14 cellular contexts compared by ENCODE assay signal in genomic region chr7:26195182-26195581, GRCh38. TPM values are rescaled to one million over a fixed set of nuclear protein-coding genes. Genes with fewer than 3 reads are reported as not detected.
DNase-seq lines count a peak whose midpoint lies in the region; ATAC-seq and TF ChIP-seq lines count a peak whose summit lies in the region.
"Had no signal": no experiment of that assay in that cellular context is flagged by ENCODE, and none has a peak within 500 bp of the region (broad histone marks: within the 10 kb centered on the region; RNA-seq: fewer than 3 reads in every experiment).

No MANE protein-coding gene starts in this region.

- POLR2A ChIA-PET in CD4-positive, alpha-beta T cell (lab: Charles Lee), result interaction anchor here (0.9 to 13.0 kb wide), 10 partner anchors 9 to 116 kb away, joined by 3 to 183 read pairs (median 6); partner anchors contain the start of gene NFE2L3
- POLR2A ChIA-PET in HCT116 (lab: Charles Lee), result interaction anchor here (0.6 to 1.3 kb wide), 3 partner anchors 37 to 112 kb away, joined by 3 to 5 read pairs (median 4); no protein-coding TSS in a partner anchor

- H4K20me1 ChIP-seq in HCT116 (ENCODE audit: insufficient read depth), result peaks cover 91% of the 10 kb centered on the region

- CTCF ChIA-PET in CD4-positive, alpha-beta T cell (lab: Charles Lee), result interaction anchor here (0.7 to 4.5 kb wide), 5 partner anchors 43 to 301 kb away, joined by 3 to 30 read pairs (median 4); partner anchors contain the start of gene NFE2L3
- CTCF ChIA-PET in HCT116 (lab: Charles Lee), result interaction anchor here (1.2 kb wide), 1 partner anchor 302 kb away, joined by 4 read pairs; no protein-coding TSS in a partner anchor

- H3K4me1 ChIP-seq in HCT116 (ENCODE audit: control insufficient read depth in 1 of 2, insufficient read depth in 2 of 2, low read length in 2 of 2), result peaks cover 0 to 15% of the 10 kb centered on the region in 2 experiments; a peak in 2 of 4 replicates

- peaks cover 83 to 90% of the 10 kb centered on the region in 2 experiments for H3K36me3 ChIP-seq in HCT116 (ENCODE audit: control insufficient read depth in 1 of 2, insufficient read depth in 2 of 2, low read length in 2 of 2)

- peak overlapping the region; percentile 78 for H3K4me3 Mint-ChIP-seq in CD4-positive, alpha-beta T cell
- no peak overlapping the region for H3K4me3 Mint-ChIP-seq in mesothelial cell of epicardium
- H3K4me3 Mint-ChIP-seq in CD14-positive monocyte, result no peak overlapping the region

- no peaks in the 10 kb centered on the region for H3K9me2 ChIP-seq in HCT116 (ENCODE audit: insufficient read depth)

- TF ChIP-seq CTCF in CD4-positive, alpha-beta T cell (IDR thresholded peaks at IDR 0.05), result no peak
- TF ChIP-seq CTCF in HCT116 (IDR thresholded peaks at IDR 0.05 in 2 of 3, conservative IDR thresholded peaks at IDR 0.05 in 1 of 3; ENCODE audit: borderline replicate concordance in 1 of 3, insufficient read depth in 1 of 3, low read depth in 2 of 3, low read length in 2 of 3) (no peak), mesothelial cell of epicardium (IDR thresholded peaks at IDR 0.05; ENCODE audit: unreplicated experiment) (no peak), CD14-positive monocyte (IDR thresholded peaks at IDR 0.05) (no peak), omental fat pad (IDR thresholded peaks at IDR 0.05) (no peak)

- no TSS peak for BruUV-seq in HCT116 (replicated peaks; lab: Mats Ljungman, UMichigan)

- intact Hi-C loops in CD4-positive, alpha-beta T cell (cut with DNase I, micrococcal nuclease), result loop anchor here (2.0 to 10.0 kb wide), 3 partner anchors 42 to 970 kb away; partner anchors contain the start of genes HOXA9 (in 1 of the 2) and NFE2L3 (in 1 of the 2)
- intact Hi-C loops in HCT116 (cut with micrococcal nuclease) (no loop called here), CD14-positive monocyte (cut with micrococcal nuclease) (loop anchor here (5.0 to 10.0 kb wide), 5 partner anchors 38 to 303 kb away; no protein-coding TSS in a partner anchor)

- H3K27me3 ChIP-seq in CD4-positive, alpha-beta T cell (ENCODE audit: control insufficient read depth, insufficient read depth, low read length), result no peaks in the 10 kb centered on the region
- no peaks in the 10 kb centered on the region for H3K27me3 ChIP-seq in HCT116 (ENCODE audit: insufficient read depth, low read length)
- H3K27me3 ChIP-seq: gastroesophageal sphincter had no signal

- H3K27ac ChIP-seq in CD4-positive, alpha-beta T cell (ENCODE audit: low read depth, low read length), result no peak overlapping the region
- no peak overlapping the region for H3K27ac ChIP-seq in HCT116 (ENCODE audit: low read depth, low read length)

- no peak overlapping the region for H3K9ac ChIP-seq in HCT116 (ENCODE audit: low read length)

- no peak for TF ChIP-seq POLR2A in HCT116 (IDR thresholded peaks at IDR 0.05; ENCODE audit: borderline replicate concordance, extremely low read depth, insufficient read depth, insufficient read length)

- H3K9me3 Mint-ChIP-seq in CD4-positive, alpha-beta T cell, result no peaks in the 10 kb centered on the region
- no peaks in the 10 kb centered on the region for H3K9me3 Mint-ChIP-seq in activated naive CD4-positive, alpha-beta T cell treated with anti-CD3 and anti-CD28 coated beads, Interleukin-2, amount 50 U/mL, for 72 hours
- H3K9me3 Mint-ChIP-seq in mesothelial cell of epicardium (no peaks in the 10 kb centered on the region), CD14-positive monocyte (peaks cover 0 to 2% (median 0%) of the 10 kb centered on the region in 7 donors)

- DNase-seq in CD4-positive, alpha-beta T cell, result no peak
- DNase-seq in HCT116 (ENCODE audit: low read depth, low spot score) (no peak), mesothelial cell of epicardium (ENCODE audit: low spot score in 2 of 2, unreplicated experiment in 2 of 2) (no peak), CD14-positive monocyte (ENCODE audit: low spot score) (no peak), omental fat pad (ENCODE audit: low spot score) (no peak)
- no peak for DNase-seq in activated naive CD4-positive, alpha-beta T cell treated with anti-CD3 and anti-CD28 coated beads, Interleukin-2, amount 50 U/mL, for 72 hours (ENCODE audit: low spot score in 2 of 2)
- DNase-seq in effector CD4-positive, alpha-beta T cell, result no peak
- DNase-seq: cerebellar nuclear complex; Kasumi-1; NCI-H446; stimulated activated naive CD4-positive, alpha-beta T cell treated with Interleukin-2 at 50 U/mL for 16 hours had no signal

- peaks cover 78% of the 10 kb centered on the region for H3K4me1 Mint-ChIP-seq in CD4-positive, alpha-beta T cell (ENCODE audit: low read depth)
- H3K4me1 Mint-ChIP-seq in mesothelial cell of epicardium (peaks cover 54% of the 10 kb centered on the region), CD14-positive monocyte (peaks cover 54% of the 10 kb centered on the region)

- H2AFZ ChIP-seq in HCT116 (ENCODE audit: low read depth, low read length, poor library complexity, severe bottlenecking), result no peak overlapping the region

- H3K27ac Mint-ChIP-seq in CD4-positive, alpha-beta T cell, result peak overlapping the region; percentile 99
- H3K27ac Mint-ChIP-seq in activated naive CD4-positive, alpha-beta T cell treated with anti-CD3 and anti-CD28 coated beads, Interleukin-2, amount 50 U/mL, for 72 hours, result peak overlapping the region; percentile 99 to 100
- peak overlapping the region; percentile 27 for H3K27ac Mint-ChIP-seq in mesothelial cell of epicardium
- peak overlapping the region in 1 of 7 donors; percentile 15 for H3K27ac Mint-ChIP-seq in CD14-positive monocyte

- peaks cover 100% of the 10 kb centered on the region for H3K79me2 ChIP-seq in HCT116 (ENCODE audit: insufficient read depth, low read length)

- H3K4me2 ChIP-seq in HCT116 (ENCODE audit: low read length), result no peak overlapping the region

- no peak for TF ChIP-seq RAD21 in HCT116 (IDR thresholded peaks at IDR 0.05; ENCODE audit: low read depth)

- peaks cover 98% of the 10 kb centered on the region for H3K36me3 Mint-ChIP-seq in CD4-positive, alpha-beta T cell (ENCODE audit: low read depth)
- peaks cover 87 to 99% of the 10 kb centered on the region in 2 donors for H3K36me3 Mint-ChIP-seq in activated naive CD4-positive, alpha-beta T cell treated with anti-CD3 and anti-CD28 coated beads, Interleukin-2, amount 50 U/mL, for 72 hours
- H3K36me3 Mint-ChIP-seq in mesothelial cell of epicardium (peaks cover 61% of the 10 kb centered on the region), CD14-positive monocyte (peaks cover 80 to 83% of the 10 kb centered on the region in 2 donors)

- RAD21 ChIA-PET in HCT116 (lab: Charles Lee; ENCODE audit: low non-redundant PET in 1 of 2, low total read pairs in 2 of 2, uncharacterized antibody in 2 of 2, unreplicated experiment in 2 of 2), result no interaction called here

- no peaks in the 10 kb centered on the region for H3K9me3 ChIP-seq in CD4-positive, alpha-beta T cell (ENCODE audit: control insufficient read depth, low read length)
- no peaks in the 10 kb centered on the region for H3K9me3 ChIP-seq in HCT116 (ENCODE audit: control insufficient read depth in 1 of 2, insufficient read depth in 1 of 2, low read depth in 1 of 2, low read length in 2 of 2)
- H3K9me3 ChIP-seq: gastroesophageal sphincter had no signal

- H3K4me3 ChIP-seq in HCT116 (replicated peaks in 1 of 2; ENCODE audit: low read depth in 1 of 2, low read length in 2 of 2), result no peak overlapping the region

- no peak for ATAC-seq in CD4-positive, alpha-beta T cell (ENCODE audit: poor library complexity)
- ATAC-seq in HCT116, result no peak
- no peak for ATAC-seq in activated naive CD4-positive, alpha-beta T cell treated with anti-CD3 and anti-CD28 coated beads, Interleukin-2, amount 50 U/mL, for 72 hours
- ATAC-seq in HG02678 (IDR thresholded peaks at IDR 0.05; ENCODE audit: unreplicated experiment), result no peak
- ATAC-seq in omental fat pad (ENCODE audit: low FRiP score), result no peak
- ATAC-seq: gastroesophageal sphincter, SK-N-SH treated with all-trans-retinoic acid at 6 μM for 48 hours had no signal

- H3K27me3 Mint-ChIP-seq in CD4-positive, alpha-beta T cell, result no peaks in the 10 kb centered on the region
- H3K27me3 Mint-ChIP-seq in mesothelial cell of epicardium (ENCODE audit: low read depth) (no peaks in the 10 kb centered on the region), CD14-positive monocyte (ENCODE audit: low read depth in 3 of 3) (peaks cover 0 to 4% (median 0%) of the 10 kb centered on the region in 3 donors)

TF ChIP-seq in HCT116, 20 proteins besides CTCF, POLR2A, EP300 and RAD21:
- TF ChIP-seq POLR2AphosphoS5 (IDR thresholded peaks at IDR 0.05; ENCODE audit: low read depth, low read length) (peak; percentile 36; the same call in 1 of the 2 replicates), JUND (IDR thresholded peaks at IDR 0.05) (peak; percentile 10; the same call in 1 of the 2 replicates)
- TF ChIP-seq, protein P1, sequence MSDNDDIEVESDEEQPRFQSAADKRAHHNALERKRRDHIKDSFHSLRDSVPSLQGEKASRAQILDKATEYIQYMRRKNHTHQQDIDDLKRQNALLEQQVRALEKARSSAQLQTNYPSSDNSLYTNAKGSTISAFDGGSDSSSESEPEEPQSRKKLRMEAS (IDR thresholded peaks at IDR 0.05), result no peak

RNA-seq across cellular contexts. Expression of gene HNRNPA2B1, which starts 5.4 kb away (rescaled TPM):
- 100 to 1,000 TPM; 282 to 299 TPM for total RNA-seq in CD4-positive, alpha-beta T cell
- total RNA-seq in HCT116 (2021; ENCODE audit: unreplicated experiment) (870 TPM), mesothelial cell of epicardium (693 to 723 TPM (median 708 TPM) in 3 replicates), omental fat pad (100 to 1,000 TPM; 206 to 296 (median 285) TPM)
- 635 and 851 TPM in 2 replicates for polyA plus RNA-seq in HCT116 (2012)
- 100 to 1,000 TPM; 695 to 940 TPM for total RNA-seq in activated naive CD4-positive, alpha-beta T cell treated with anti-CD3 and anti-CD28 coated beads, Interleukin-2, amount 50 U/mL, for 72 hours
- polyA plus RNA-seq in CD14-positive monocyte, result 100 to 1,000 TPM; 269 to 391 TPM

RNA-seq across cellular contexts. Expression of gene CBX3, which starts 6.4 kb away (rescaled TPM):
- total RNA-seq in CD4-positive, alpha-beta T cell, result 100 to 1,000 TPM; 124 to 132 TPM
- total RNA-seq in HCT116 (2021; ENCODE audit: unreplicated experiment) (274 TPM), mesothelial cell of epicardium (217 to 225 TPM (median 224 TPM) in 3 replicates), omental fat pad (100 to 1,000 TPM in 1 of 4 donors, 10 to 100 TPM in 3; 60.1 to 111 (median 87.4) TPM)
- polyA plus RNA-seq in HCT116 (2012), result 57.7 and 80.0 TPM in 2 replicates
- total RNA-seq in activated naive CD4-positive, alpha-beta T cell treated with anti-CD3 and anti-CD28 coated beads, Interleukin-2, amount 50 U/mL, for 72 hours, result 100 to 1,000 TPM; 212 to 271 TPM
- polyA plus RNA-seq in CD14-positive monocyte, result 10 to 100 TPM; 63.7 to 78.1 TPM

RNA-seq across cellular contexts. Expression of gene NFE2L3, which starts 43.2 kb away (rescaled TPM):
- under 1 TPM; 0.45 to 0.93 TPM for total RNA-seq in CD4-positive, alpha-beta T cell
- 27.0 TPM for total RNA-seq in HCT116 (2021; ENCODE audit: unreplicated experiment)
- polyA plus RNA-seq in HCT116 (2012), result 9.7 and 16.0 TPM in 2 replicates
- 10 to 100 TPM; 13.0 to 24.0 TPM for total RNA-seq in activated naive CD4-positive, alpha-beta T cell treated with anti-CD3 and anti-CD28 coated beads, Interleukin-2, amount 50 U/mL, for 72 hours
- 11.8 to 12.9 TPM (median 12.3 TPM) in 3 replicates for total RNA-seq in mesothelial cell of epicardium
- polyA plus RNA-seq in CD14-positive monocyte, result 10 to 100 TPM; 10.6 to 17.2 TPM
- total RNA-seq in omental fat pad, result 10 to 100 TPM in 1 of 4 donors, 1 to 10 TPM in 3; 3.9 to 12.1 (median 5.3) TPM
